In the genomic region with DNA sequence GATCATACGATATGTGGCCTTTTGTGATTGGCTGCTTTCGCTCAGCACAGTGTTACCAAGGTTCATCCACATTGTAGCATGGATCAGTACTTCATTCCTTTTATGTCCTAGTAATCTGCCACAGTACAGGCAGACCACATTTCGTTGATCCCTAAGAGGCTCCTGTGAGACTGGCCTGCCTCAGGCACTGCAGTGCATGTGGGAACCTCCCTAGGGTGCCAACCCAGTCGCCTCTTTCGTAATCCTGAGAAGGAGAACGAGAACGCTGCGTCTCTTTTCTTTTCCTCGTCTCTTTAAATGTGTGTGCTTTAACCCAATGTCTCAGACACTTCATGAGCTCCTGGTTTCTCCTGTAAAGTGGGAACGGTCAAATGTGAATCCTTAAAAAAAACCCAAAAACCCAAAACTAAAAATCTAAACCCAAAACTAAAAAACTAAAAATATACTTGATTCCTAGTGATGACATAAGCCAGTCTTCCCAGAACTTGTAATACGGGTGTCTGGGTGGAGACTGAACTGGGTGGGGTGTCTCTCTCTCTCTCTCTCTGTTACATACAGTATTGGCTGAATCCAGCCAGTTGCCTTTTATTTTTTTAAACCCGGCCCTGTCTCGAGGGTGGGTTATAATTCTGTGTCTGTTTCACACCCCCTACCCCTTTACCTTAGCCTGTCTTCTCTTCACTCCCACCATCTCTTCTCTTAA, we compare ENCODE assay signal across 14 cellular contexts. TPM values are rescaled to one million over a fixed set of nuclear protein-coding genes. Genes with fewer than 3 reads are reported as not detected.
DNase-seq lines count a peak whose midpoint lies in the region; ATAC-seq and TF ChIP-seq lines count a peak whose summit lies in the region.
"Had no signal": no experiment of that assay in that cellular context is flagged by ENCODE, and none has a peak within 500 bp of the region (broad histone marks: within the 10 kb centered on the region; RNA-seq: fewer than 3 reads in every experiment).

No MANE protein-coding gene starts in this region.

- no peak overlapping the region for H3K4me3 Mint-ChIP-seq in glutamatergic neuron (ENCODE audit: unreplicated experiment)
- no peak overlapping the region for H3K4me3 Mint-ChIP-seq in effector memory CD8-positive, alpha-beta T cell
- H3K4me3 Mint-ChIP-seq: activated T-helper 17 cell treated with anti-CD3 and anti-CD28 coated beads, Interleukin-2, amount 50 U/mL, for 72 hours; central memory CD8-positive, alpha-beta T cell had no signal

- no peak for TF ChIP-seq CTCF in HEK293 (tag by site-specific recombination; IDR thresholded peaks at IDR 0.05)
- no peak for TF ChIP-seq CTCF in glutamatergic neuron (IDR thresholded peaks at IDR 0.05; ENCODE audit: partially characterized antibody, unreplicated experiment)
- no peak for TF ChIP-seq CTCF in smooth muscle cell (IDR thresholded peaks at IDR 0.05; ENCODE audit: borderline replicate concordance, insufficient read depth, poor library complexity, severe bottlenecking)

- H3K9ac ChIP-seq in SK-N-MC (ENCODE audit: insufficient read length), result peak overlapping the region; percentile 83
- no peak overlapping the region for H3K9ac ChIP-seq in smooth muscle cell (ENCODE audit: low read depth)

- peaks cover 12% of the 10 kb centered on the region for H3K36me3 Mint-ChIP-seq in glutamatergic neuron (ENCODE audit: unreplicated experiment)
- peaks cover 22% of the 10 kb centered on the region for H3K36me3 Mint-ChIP-seq in effector memory CD8-positive, alpha-beta T cell (ENCODE audit: insufficient read depth)

- POLR2A ChIA-PET in HEK293 (lab: Yijun Ruan, JAX), result no interaction called here

- peaks cover 6% of the 10 kb centered on the region for H3K4me1 Mint-ChIP-seq in glutamatergic neuron (ENCODE audit: low read depth, unreplicated experiment)
- peaks cover 0 to 1% of the 10 kb centered on the region in 2 donors for H3K4me1 Mint-ChIP-seq in effector memory CD8-positive, alpha-beta T cell (ENCODE audit: low read depth in 2 of 2)
- H3K4me1 Mint-ChIP-seq: activated T-helper 17 cell treated with anti-CD3 and anti-CD28 coated beads, Interleukin-2, amount 50 U/mL, for 72 hours had no signal

- no peaks in the 10 kb centered on the region for H3K9me3 ChIP-seq in HEK293 (ENCODE audit: control insufficient read depth, insufficient read depth, low read depth, low read length)
- H3K9me3 ChIP-seq in SK-N-MC (ENCODE audit: low read depth, low read length), result no peaks in the 10 kb centered on the region
- H3K9me3 ChIP-seq in smooth muscle cell (replicated peaks; ENCODE audit: low read depth), result no peaks in the 10 kb centered on the region
- H3K9me3 ChIP-seq: Caco-2 had no signal

- CTCF ChIA-PET in HEK293 (lab: Yijun Ruan, JAX), result no interaction called here

- peaks cover 2% of the 10 kb centered on the region for H3K27me3 Mint-ChIP-seq in glutamatergic neuron (ENCODE audit: unreplicated experiment)
- no peaks in the 10 kb centered on the region for H3K27me3 Mint-ChIP-seq in effector memory CD8-positive, alpha-beta T cell
- H3K27me3 Mint-ChIP-seq: activated T-helper 17 cell treated with anti-CD3 and anti-CD28 coated beads, Interleukin-2, amount 50 U/mL, for 72 hours; central memory CD8-positive, alpha-beta T cell had no signal

- H3F3A ChIP-seq in smooth muscle cell (ENCODE audit: low read depth), result no peaks in the 10 kb centered on the region

- no peak overlapping the region for H3K27ac ChIP-seq in HEK293 (ENCODE audit: extremely low read depth, low read depth, low read length)
- H3K27ac ChIP-seq in SK-N-MC, result peak overlapping the region; percentile 100
- peak overlapping the region; percentile 65 for H3K27ac ChIP-seq in smooth muscle cell (ENCODE audit: low read depth)

- no peak overlapping the region for H2AFZ ChIP-seq in smooth muscle cell (ENCODE audit: low read depth)

- peak overlapping the region; percentile 12 for H3K4me2 ChIP-seq in smooth muscle cell

- no peak for ATAC-seq in effector memory CD8-positive, alpha-beta T cell (replicated peaks)
- ATAC-seq: activated T-helper 17 cell treated with anti-CD3 and anti-CD28 coated beads, Interleukin-2, amount 50 U/mL, for 72 hours; SK-N-SH treated with all-trans-retinoic acid at 6 μM for 48 hours had no signal

- DNase-seq in SK-N-MC (ENCODE audit: low read depth, low spot score) (peak; percentile 94), glutamatergic neuron (no peak), smooth muscle cell (lab: John Stamatoyannopoulos, UW; ENCODE audit: unreplicated experiment) (no peak), NOMO-1 treated with DMSO at 0.1 percent for 48 hours (lab: John Stamatoyannopoulos, UW; ENCODE audit: unreplicated experiment) (no peak), NOMO-1 (lab: John Stamatoyannopoulos, UW; ENCODE audit: unreplicated experiment in 2 of 2) (no peak)
- DNase-seq in effector memory CD8-positive, alpha-beta T cell, result no peak
- DNase-seq: activated CD4-positive, alpha-beta T cell treated with anti-CD3 and anti-CD28 coated beads for 1 hour; Caco-2; hypothalamus; NCI-H2171 treated with DMSO at 0.1 percent for 48 hours had no signal

- H3K4me3 ChIP-seq in HEK293 (ENCODE audit: low read depth, low read length) (no peak overlapping the region), SK-N-MC (peak overlapping the region; percentile 76), smooth muscle cell (no peak overlapping the region)

- peak overlapping the region; percentile 0 for H3K27ac Mint-ChIP-seq in glutamatergic neuron (ENCODE audit: unreplicated experiment)
- H3K27ac Mint-ChIP-seq in effector memory CD8-positive, alpha-beta T cell, result peak overlapping the region in 1 of 2 donors; percentile 25
- H3K27ac Mint-ChIP-seq: activated T-helper 17 cell treated with anti-CD3 and anti-CD28 coated beads, Interleukin-2, amount 50 U/mL, for 72 hours had no signal

- WGBS in smooth muscle cell (ENCODE audit: low lambda C conversion rate), result 85% methylated on average over 13 of the region's 13 CpGs

- H3K36me3 ChIP-seq in HEK293 (ENCODE audit: control insufficient read depth in 2 of 2, insufficient read depth in 1 of 2, low read length in 2 of 2), result peaks cover 17 to 37% of the 10 kb centered on the region in 2 experiments; a peak in 2 of 3 replicates
- H3K36me3 ChIP-seq in SK-N-MC (ENCODE audit: insufficient read depth, low read length), result peaks cover 22% of the 10 kb centered on the region
- H3K36me3 ChIP-seq in smooth muscle cell (ENCODE audit: low read depth), result peaks cover 5% of the 10 kb centered on the region

- H3K79me2 ChIP-seq in smooth muscle cell (ENCODE audit: low read depth), result no peaks in the 10 kb centered on the region

- H3K27me3 ChIP-seq in smooth muscle cell (ENCODE audit: low read depth), result no peaks in the 10 kb centered on the region

- H3K9me3 Mint-ChIP-seq in glutamatergic neuron (ENCODE audit: unreplicated experiment), result no peaks in the 10 kb centered on the region
- no peaks in the 10 kb centered on the region for H3K9me3 Mint-ChIP-seq in effector memory CD8-positive, alpha-beta T cell
- H3K9me3 Mint-ChIP-seq: activated T-helper 17 cell treated with anti-CD3 and anti-CD28 coated beads, Interleukin-2, amount 50 U/mL, for 72 hours; central memory CD8-positive, alpha-beta T cell had no signal

- H3K4me1 ChIP-seq in HEK293 (ENCODE audit: control insufficient read depth, insufficient read depth, low read length) (no peaks in the 10 kb centered on the region), smooth muscle cell (ENCODE audit: low read depth) (no peaks in the 10 kb centered on the region)
- H3K4me1 ChIP-seq: Caco-2 had no signal

- H4K20me1 ChIP-seq in smooth muscle cell (ENCODE audit: low read depth), result no peaks in the 10 kb centered on the region

TF ChIP-seq in HEK293, 187 proteins besides CTCF, POLR2A, EP300 and RAD21:
- TF ChIP-seq ZNF600 (tag by site-specific recombination; IDR thresholded peaks at IDR 0.05) (0 out of 2 replicates have a peak, but pooled peaks have one; percentile 13), IKZF3 (tag by site-specific recombination; IDR thresholded peaks at IDR 0.05) (no peak), ZNF292 (tag by site-specific recombination; IDR thresholded peaks at IDR 0.05; ENCODE audit: borderline replicate concordance, low read depth) (no peak), ZNF394 (tag by site-specific recombination; IDR thresholded peaks at IDR 0.05; ENCODE audit: borderline replicate concordance) (no peak), KLF1 (tag by site-specific recombination; IDR thresholded peaks at IDR 0.05) (peak; percentile 54; the same call in 1 of the 2 replicates), ZIC2 (tag by site-specific recombination; IDR thresholded peaks at IDR 0.05) (0 out of 2 replicates have a peak, but pooled peaks have one; percentile 20), ZNF274 (IDR thresholded peaks at IDR 0.05; ENCODE audit: low read length) (no peak), ZNF274 (tag by site-specific recombination; IDR thresholded peaks at IDR 0.05; ENCODE audit: borderline replicate concordance) (no peak), ZNF175 (tag by site-specific recombination; IDR thresholded peaks at IDR 0.05) (no peak), ZFP41 (tag by site-specific recombination; IDR thresholded peaks at IDR 0.05; ENCODE audit: borderline replicate concordance) (no peak)

RNA-seq across cellular contexts. Expression of a gene that starts 14.9 kb away (rescaled TPM):
- total RNA-seq in glutamatergic neuron (ENCODE audit: unreplicated experiment), result 59.3 TPM
- total RNA-seq in smooth muscle cell, result 6.5 and 8.0 TPM in 2 replicates
- polyA plus RNA-seq in smooth muscle cell, result 15.6 and 20.0 TPM in 2 replicates
